Comparison of ENCODE assay signal across 28 cellular contexts in genomic region chr1:54553781-54554313, GRCh38.
"Had no signal": no experiment of that assay in that cellular context is flagged by ENCODE, and none has a peak within 500 bp of the region (broad histone marks: within the 10 kb centered on the region; RNA-seq: fewer than 3 reads in every experiment).

No MANE protein-coding gene starts in this region.

- H3K4me1 ChIP-seq: Peyer's patch, SJSA1 had no signal

- H3K36me3 ChIP-seq: brain microvascular endothelial cell, Peyer's patch, SJSA1 had no signal

- H3K27me3 ChIP-seq: brain microvascular endothelial cell, Peyer's patch had no signal

- H3K4me2 ChIP-seq: SK-N-SH had no signal

- H3K9me3 ChIP-seq: Peyer's patch, SK-N-SH had no signal

- H3K9ac ChIP-seq: SK-N-SH had no signal

- FAIRE-seq: TTC549 had no signal

- DNase-seq: activated CD4-positive, alpha-beta T cell treated with anti-CD3 and anti-CD28 coated beads, Interleukin-2, amount 10 ng/mL, durations not matched to agents 24 days and 14 days; activated CD4-positive, alpha-beta T cell treated with anti-CD3 and anti-CD28 coated beads, Interleukin-2, amount 50 U/mL, for 4 hours; activated gamma-delta T cell treated with Interleukin-2 at 50 U/mL for 16 hours; activated naive CD4-positive, alpha-beta T cell treated with anti-CD3 and anti-CD28 coated beads, Interleukin-2, amount 10 ng/mL, durations not matched to agents 7 days and 5 days; activated naive CD8-positive, alpha-beta T cell treated with anti-CD3 and anti-CD28 coated beads, Interleukin-2, amount 50 U/mL, for 24 hours; activated T-cell treated with anti-CD3 and anti-CD28 coated beads for 4 hours; activated T-cell treated with anti-CD3 and anti-CD28 coated beads, Interleukin-2, amount 50 U/mL, for 4 hours; anterior cingulate cortex; brain microvascular endothelial cell; KG1; MM.1S; NCI-H1092 treated with DMSO at 0.1 percent for 48 hours; NCI-H1417; NCI-H187 treated with DMSO at 0.1 percent for 48 hours; NCI-H2081; NCI-H2171 treated with DMSO at 0.1 percent for 48 hours; NCI-H2227 treated with DMSO at 0.1 percent for 48 hours; NCI-H446; NCI-H524; NCI-H69; NK-92 treated with Interleukin-12 subunit alpha and Interleukin-12 subunit beta, amount 100 ng/mL, for 24 hours; PC-3; Peyer's patch; RPMI8226; SHP77 treated with DMSO at 0.1 percent for 48 hours; SK-N-SH had no signal

- ATAC-seq: activated naive CD8-positive, alpha-beta T cell treated with anti-CD3 and anti-CD28 coated beads, Interleukin-2, amount 50 U/mL, for 24 hours; activated T-cell treated with anti-CD3 and anti-CD28 coated beads, Interleukin-2, amount 50 U/mL, for 4 hours; PC-3 had no signal

- H3K27ac ChIP-seq: brain microvascular endothelial cell, Peyer's patch, SJSA1 had no signal

- H3K4me3 ChIP-seq: Peyer's patch, SJSA1 had no signal
